Comparison of ENCODE assay signal across 35 cellular contexts in the genomic region with DNA sequence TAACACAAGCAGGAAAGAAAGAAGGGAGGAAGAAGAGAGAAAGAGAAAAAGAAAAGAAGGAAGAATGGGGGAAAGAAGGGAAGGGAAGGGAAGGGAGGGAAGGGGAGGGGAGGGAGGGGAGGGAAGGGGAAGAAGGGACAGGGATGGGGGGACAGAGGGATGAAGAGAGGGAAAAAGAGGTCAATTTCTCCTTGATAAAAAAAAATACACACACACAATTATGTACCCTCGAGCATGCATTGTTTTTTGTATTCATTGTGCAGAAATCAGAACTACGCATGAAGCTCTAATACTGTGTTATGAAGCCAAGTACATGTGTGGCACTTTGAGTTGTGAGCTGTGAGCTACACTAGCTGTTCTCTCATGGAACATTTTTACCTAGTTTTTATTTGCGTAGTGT.
"Had no signal": no experiment of that assay in that cellular context is flagged by ENCODE, and none has a peak within 500 bp of the region (broad histone marks: within the 10 kb centered on the region; RNA-seq: fewer than 3 reads in every experiment).

No MANE protein-coding gene starts in this region.

- H3K36me3 ChIP-seq: MG63 had no signal

- DNase-seq: Karpas-422, Kasumi-1, MG63, MM.1S, MV-4-11, NCI-H1048, NCI-H1092, NCI-H1092 treated with DMSO at 0.1 percent for 48 hours, NCI-H1105, NCI-H1105 treated with DMSO at 0.1 percent for 48 hours, NCI-H1417, NCI-H1417 treated with DMSO at 0.1 percent for 48 hours, NCI-H1436, NCI-H1436 treated with DMSO at 0.1 percent for 48 hours, NCI-H146, NCI-H1694, NCI-H1694 treated with DMSO at 0.1 percent for 48 hours, NCI-H187, NCI-H187 treated with DMSO at 0.1 percent for 48 hours, NCI-H1930, NCI-H2029, NCI-H2029 treated with DMSO at 0.1 percent for 48 hours, NCI-H2081, NCI-H2081 treated with DMSO at 0.1 percent for 48 hours, NCI-H2107, NCI-H2171, NCI-H2171 treated with DMSO at 0.1 percent for 48 hours, NCI-H2227 treated with DMSO at 0.1 percent for 48 hours, NCI-H226, NCI-H345, NCI-H446, NCI-H446 treated with DMSO at 0.1 percent for 48 hours, NCI-H510A, NCI-H510A treated with DMSO at 0.1 percent for 48 hours, NCI-H524 had no signal

- H3K27me3 ChIP-seq: MG63 had no signal

- H3K4me3 ChIP-seq: MG63 had no signal
